ENCODE assay signal across 24 cellular contexts in the genomic region with DNA sequence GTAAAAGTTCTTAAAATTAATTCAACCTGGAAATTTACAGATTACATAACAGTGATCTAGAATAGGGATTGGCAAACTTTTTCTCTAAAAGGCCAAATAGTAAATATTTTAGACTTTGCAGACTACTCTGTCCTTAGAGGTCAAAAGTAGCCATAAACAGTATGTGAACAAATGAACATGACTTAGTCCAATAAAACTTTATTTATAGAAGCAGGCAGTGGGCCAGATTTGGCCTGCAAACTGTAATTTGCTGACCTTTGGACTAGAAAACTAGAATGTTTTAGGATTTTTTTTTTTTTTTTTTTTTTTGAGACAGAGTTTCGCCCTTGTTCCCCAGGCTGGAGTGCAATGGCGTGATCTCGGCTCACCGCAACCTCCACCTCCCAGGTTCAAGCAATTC.
"Had no signal": no experiment of that assay in that cellular context is flagged by ENCODE, and none has a peak within 500 bp of the region (broad histone marks: within the 10 kb centered on the region; RNA-seq: fewer than 3 reads in every experiment).

No MANE protein-coding gene starts in this region.

- ATAC-seq: effector memory CD8-positive, alpha-beta T cell; gastrocnemius medialis; left lung; naive thymus-derived CD8-positive, alpha-beta T cell; stimulated activated effector memory CD8-positive, alpha-beta T cell treated with anti-CD3 and anti-CD28 coated beads, Interleukin-12 subunit alpha, Interleukin-12 subunit beta, amount 100 ng/mL, for 72 hours; stimulated activated naive CD8-positive, alpha-beta T cell treated with anti-CD3 and anti-CD28 coated beads, Interleukin-15, Interleukin-2, amounts not matched to agents 100 U/mL and 50 U/mL, for 24 hours had no signal

- H3K36me3 ChIP-seq: gastrocnemius medialis, left lung, prostate gland, right atrium auricular region, sigmoid colon, tibial artery, upper lobe of left lung, uterus had no signal

- H3K4me1 ChIP-seq: gastrocnemius medialis, left lung, prostate gland, right atrium auricular region, sigmoid colon, testis, tibial artery, uterus had no signal

- H3K4me3 ChIP-seq: gastrocnemius medialis, left lung, prostate gland, right atrium auricular region, sigmoid colon, testis, tibial artery, upper lobe of left lung, uterus had no signal

- FAIRE-seq: kidney had no signal

- DNase-seq: cortex of kidney; effector memory CD8-positive, alpha-beta T cell; foreskin fibroblast; gastrocnemius medialis; head of caudate nucleus; kidney; left lung; mesenchymal stem cell; midbrain; naive thymus-derived CD8-positive, alpha-beta T cell; nephron progenitor cell; nucleus accumbens; sigmoid colon; stimulated activated CD4-positive, alpha-beta T cell treated with anti-CD3 and anti-CD28 coated beads, Interleukin-2, amount 100 ng/mL, for 24 hours; stimulated activated CD4-positive, alpha-beta T cell treated with anti-CD3 and anti-CD28 coated beads, Interleukin-4, amount 100 ng/mL, for 24 hours; stimulated activated naive CD8-positive, alpha-beta T cell treated with anti-CD3 and anti-CD28 coated beads, Interleukin-15, Interleukin-2, amounts not matched to agents 100 U/mL and 50 U/mL, for 24 hours; substantia nigra; testis; tibial artery; upper lobe of left lung; uterus had no signal

- H3K27ac ChIP-seq: gastrocnemius medialis, left lung, prostate gland, right atrium auricular region, sigmoid colon, testis, tibial artery, upper lobe of left lung, uterus had no signal

- H3K27me3 ChIP-seq: gastrocnemius medialis, left lung, right atrium auricular region, sigmoid colon, testis, tibial artery, upper lobe of left lung, uterus had no signal

- H3K9me3 ChIP-seq: gastrocnemius medialis, left lung, prostate gland, right atrium auricular region, sigmoid colon, testis, tibial artery, upper lobe of left lung, uterus had no signal
